In genomic region chr2:156343940-156344301, GRCh38 we compare ENCODE assay signal across 12 cellular contexts. TPM values are rescaled to one million over a fixed set of nuclear protein-coding genes. Genes with fewer than 3 reads are reported as not detected.
DNase-seq lines count a peak whose midpoint lies in the region; ATAC-seq and TF ChIP-seq lines count a peak whose summit lies in the region.
"Had no signal": no experiment of that assay in that cellular context is flagged by ENCODE, and none has a peak within 500 bp of the region (broad histone marks: within the 10 kb centered on the region; RNA-seq: fewer than 3 reads in every experiment).

No MANE protein-coding gene starts in this region.

- H3K4me3 ChIP-seq in CD8-positive, alpha-beta T cell (ENCODE audit: low read depth, low read length): no peak overlapping the region
- H3K4me3 ChIP-seq in IMR-90 (ENCODE audit: insufficient read depth, low read depth, low read length) (no peak overlapping the region), left ventricle myocardium inferior (no peak overlapping the region)

- H3K9me3 ChIP-seq in CD8-positive, alpha-beta T cell (ENCODE audit: low read length): no peaks in the 10 kb centered on the region
- H3K9me3 ChIP-seq in IMR-90 (ENCODE audit: control insufficient read depth, insufficient read depth, low read length) (no peaks in the 10 kb centered on the region), left ventricle myocardium inferior (replicated peaks) (no peaks in the 10 kb centered on the region)

- no peaks in the 10 kb centered on the region for H3K27me3 Mint-ChIP-seq in CD8-positive, alpha-beta T cell (ENCODE audit: low read depth)
- no peaks in the 10 kb centered on the region for H3K27me3 Mint-ChIP-seq in activated T-helper 17 cell treated with anti-CD3 and anti-CD28 coated beads, Interleukin-2, amount 50 U/mL, for 72 hours
- no peaks in the 10 kb centered on the region for H3K27me3 Mint-ChIP-seq in memory B cell

- H4K20me1 ChIP-seq in IMR-90 (ENCODE audit: insufficient read depth, low read length): no peaks in the 10 kb centered on the region

- no peak overlapping the region for H4K91ac ChIP-seq in IMR-90 (ENCODE audit: insufficient read depth, low read depth, low read length)

- no peak overlapping the region for H3K9ac ChIP-seq in IMR-90 (ENCODE audit: low read depth, low read length)

- H4K8ac ChIP-seq in IMR-90 (ENCODE audit: low read depth in 2 of 2, low read length in 2 of 2): no peak overlapping the region

- H3K4me3 Mint-ChIP-seq in CD8-positive, alpha-beta T cell: no peak overlapping the region
- peak overlapping the region; percentile 97 for H3K4me3 Mint-ChIP-seq in activated T-helper 17 cell treated with anti-CD3 and anti-CD28 coated beads, Interleukin-2, amount 50 U/mL, for 72 hours
- no peak overlapping the region for H3K4me3 Mint-ChIP-seq in memory B cell

- no peaks in the 10 kb centered on the region for H3K9me1 ChIP-seq in IMR-90 (ENCODE audit: insufficient read depth, low read length)

- dilution Hi-C loops in IMR-90 (cut with HindIII; ENCODE audit: low sequenced_read_pairs, unreplicated experiment): no loop called here

- no peak for ATAC-seq in CD8-positive, alpha-beta T cell
- ATAC-seq in IMR-90 (ENCODE audit: low read depth): no peak
- no peak for ATAC-seq in activated T-helper 17 cell treated with anti-CD3 and anti-CD28 coated beads, Interleukin-2, amount 50 U/mL, for 72 hours (replicated peaks)
- ATAC-seq in memory B cell (ENCODE audit: low read depth): no peak
- ATAC-seq in HG03196 (IDR thresholded peaks at IDR 0.05; ENCODE audit: unreplicated experiment): no peak
- ATAC-seq: Panc1 had no signal

- no peaks in the 10 kb centered on the region for H3K9me3 Mint-ChIP-seq in CD8-positive, alpha-beta T cell
- no peaks in the 10 kb centered on the region for H3K9me3 Mint-ChIP-seq in activated T-helper 17 cell treated with anti-CD3 and anti-CD28 coated beads, Interleukin-2, amount 50 U/mL, for 72 hours
- no peaks in the 10 kb centered on the region for H3K9me3 Mint-ChIP-seq in memory B cell
- H3K9me3 Mint-ChIP-seq: T-helper 2 cell treated with Interferon-gamma antibody and Interleukin-4, amounts not matched to agents 5 μg/mL and 100 μg/mL, for 36 hours had no signal

- no peak overlapping the region for H2BK15ac ChIP-seq in IMR-90 (ENCODE audit: low read depth, low read length)

- H2BK5ac ChIP-seq in IMR-90 (ENCODE audit: low read depth, low read length, poor library complexity, severe bottlenecking): no peak overlapping the region

- peaks cover 8 to 13% of the 10 kb centered on the region in 2 experiments; a peak in 3 of 4 replicates for H3K79me1 ChIP-seq in IMR-90 (ENCODE audit: low read depth in 1 of 2, low read length in 2 of 2)

- H3K23ac ChIP-seq in IMR-90 (ENCODE audit: low read depth, low read length): no peak overlapping the region

- no peak overlapping the region for H2AFZ ChIP-seq in IMR-90 (replicated peaks; ENCODE audit: low read length, poor library complexity)

- no peak overlapping the region for H3K27ac ChIP-seq in CD8-positive, alpha-beta T cell (ENCODE audit: low read depth, low read length)
- H3K27ac ChIP-seq in IMR-90 (ENCODE audit: insufficient read depth, low read length) (no peak overlapping the region), left ventricle myocardium inferior (replicated peaks) (no peak overlapping the region)

- TF ChIP-seq CTCF in CD8-positive, alpha-beta T cell (IDR thresholded peaks at IDR 0.05): no peak
- TF ChIP-seq CTCF in IMR-90 (conservative IDR thresholded peaks at IDR 0.05; ENCODE audit: low read depth, low read length) (no peak), left ventricle myocardium inferior (IDR thresholded peaks at IDR 0.05; ENCODE audit: borderline replicate concordance) (no peak)

- intact Hi-C loops in CD8-positive, alpha-beta T cell (cut with DNase I, micrococcal nuclease): loop anchor here (1.0 to 2.0 kb wide), 3 partner anchors 55 to 93 kb away; partner anchors contain the start of gene GPD2 (in 1 of the 2)
- intact Hi-C loops in IMR-90 (cut with micrococcal nuclease) (loop anchor here (2.0 to 5.0 kb wide), 2 partner anchors 57 to 903 kb away; no protein-coding TSS in a partner anchor), left ventricle myocardium inferior (cut with micrococcal nuclease) (no loop called here)

- no peak overlapping the region; the same call in 1 of the 2 replicates for H4K5ac ChIP-seq in IMR-90 (ENCODE audit: low read depth, low read length)

- no peak overlapping the region for H3K56ac ChIP-seq in IMR-90 (ENCODE audit: extremely low read depth, insufficient read depth, low read length)

- H2BK120ac ChIP-seq in IMR-90 (ENCODE audit: low read depth, low read length): no peak overlapping the region

- no peak overlapping the region for H3K4me2 ChIP-seq in IMR-90 (ENCODE audit: low read depth, low read length)

- no peak overlapping the region for H3K14ac ChIP-seq in IMR-90 (replicated peaks; ENCODE audit: low read depth, low read length)

- POLR2A ChIA-PET in CD8-positive, alpha-beta T cell (lab: Charles Lee): interaction anchor here (0.8 to 3.6 kb wide), 4 partner anchors 10 to 56 kb away, joined by 3 to 38 read pairs (median 24); partner anchors contain the start of gene NR4A2
- POLR2A ChIA-PET in IMR-90 (lab: Charles Lee; ENCODE audit: unreplicated experiment): no interaction called here

- H2AK9ac ChIP-seq in IMR-90 (replicated peaks; ENCODE audit: low read depth, low read length, poor library complexity): no peak overlapping the region

- CTCF ChIA-PET in CD8-positive, alpha-beta T cell (lab: Charles Lee): interaction anchor here (0.5 to 2.4 kb wide), 2 partner anchors 10 to 169 kb away, joined by 3 to 8 read pairs; no protein-coding TSS in a partner anchor
- CTCF ChIA-PET in IMR-90 (lab: Yijun Ruan, JAX): interaction anchor here (1.9 kb wide), 1 partner anchor 14 kb away, joined by 5 read pairs; no protein-coding TSS in a partner anchor

- H3K4me1 ChIP-seq in CD8-positive, alpha-beta T cell (ENCODE audit: insufficient read depth, low read length): peaks cover 19% of the 10 kb centered on the region
- H3K4me1 ChIP-seq in IMR-90 (ENCODE audit: control insufficient read depth, insufficient read depth, low read length): no peaks in the 10 kb centered on the region
- peaks cover 33% of the 10 kb centered on the region for H3K4me1 ChIP-seq in left ventricle myocardium inferior

- no CpG with 5 or more reads among the region's 2 CpGs for WGBS in IMR-90 (ENCODE audit: extremely low coverage in 2 of 2, insufficient read length in 1 of 2), 2 experiments

- no peaks in the 10 kb centered on the region for H3K36me3 ChIP-seq in CD8-positive, alpha-beta T cell (ENCODE audit: insufficient read depth, low read length)
- no peaks in the 10 kb centered on the region for H3K36me3 ChIP-seq in IMR-90 (ENCODE audit: control insufficient read depth, insufficient read depth, low read length)
- no peaks in the 10 kb centered on the region for H3K36me3 ChIP-seq in left ventricle myocardium inferior
- H3K36me3 ChIP-seq: cardiac muscle cell had no signal

- no peak overlapping the region for H3K18ac ChIP-seq in IMR-90 (ENCODE audit: low read depth, low read length)

- peaks cover 39% of the 10 kb centered on the region for H3K4me1 Mint-ChIP-seq in CD8-positive, alpha-beta T cell (ENCODE audit: low read depth)
- H3K4me1 Mint-ChIP-seq in activated T-helper 17 cell treated with anti-CD3 and anti-CD28 coated beads, Interleukin-2, amount 50 U/mL, for 72 hours: peaks cover 15% of the 10 kb centered on the region
- peaks cover 16% of the 10 kb centered on the region for H3K4me1 Mint-ChIP-seq in memory B cell

- no peaks in the 10 kb centered on the region for H3K27me3 ChIP-seq in CD8-positive, alpha-beta T cell (ENCODE audit: insufficient read depth, low read length)
- H3K27me3 ChIP-seq in IMR-90 (ENCODE audit: control insufficient read depth, insufficient read depth, low read length) (no peaks in the 10 kb centered on the region), left ventricle myocardium inferior (ENCODE audit: low read depth) (no peaks in the 10 kb centered on the region)
- H3K27me3 ChIP-seq: cardiac muscle cell had no signal

- peaks cover 9% of the 10 kb centered on the region for H3K36me3 Mint-ChIP-seq in CD8-positive, alpha-beta T cell
- peaks cover 7% of the 10 kb centered on the region for H3K36me3 Mint-ChIP-seq in activated T-helper 17 cell treated with anti-CD3 and anti-CD28 coated beads, Interleukin-2, amount 50 U/mL, for 72 hours (ENCODE audit: low read depth)
- H3K36me3 Mint-ChIP-seq in memory B cell: peaks cover 2% of the 10 kb centered on the region

- DNase-seq in CD8-positive, alpha-beta T cell: no peak
- peak; percentile 65 for DNase-seq in IMR-90
- DNase-seq in memory B cell (ENCODE audit: low spot score in 2 of 2): no peak
- no peak for DNase-seq in left ventricle myocardium inferior
- DNase-seq in stimulated activated naive CD4-positive, alpha-beta T cell (lab: John Stamatoyannopoulos, UW): no peak
- no peak for DNase-seq in Kasumi-1 (lab: John Stamatoyannopoulos, UW)
- DNase-seq: substantia nigra had no signal

- in situ Hi-C loops in IMR-90 (cut with MboI; ENCODE audit: low sequenced_read_pairs): loop anchor here (25.0 kb wide), 3 partner anchors 243 to 1518 kb away; no protein-coding TSS in a partner anchor

- TF ChIP-seq POLR2A in IMR-90 (IDR thresholded peaks at IDR 0.05; ENCODE audit: low read depth, low read length): no peak

- H3K4ac ChIP-seq in IMR-90 (ENCODE audit: low read depth, low read length): no peak overlapping the region

- TF ChIP-seq RAD21 in IMR-90 (IDR thresholded peaks at IDR 0.05; ENCODE audit: low read length): no peak

- H2AK5ac ChIP-seq in IMR-90 (ENCODE audit: low read depth, low read length): no peak overlapping the region

- no TSS peak for BruUV-seq in IMR-90 (replicated peaks; lab: Mats Ljungman, UMichigan)

- peak overlapping the region; percentile 98 for H3K27ac Mint-ChIP-seq in CD8-positive, alpha-beta T cell
- peak overlapping the region; percentile 86 for H3K27ac Mint-ChIP-seq in activated T-helper 17 cell treated with anti-CD3 and anti-CD28 coated beads, Interleukin-2, amount 50 U/mL, for 72 hours
- H3K27ac Mint-ChIP-seq in memory B cell: peak overlapping the region; percentile 99

- H2BK20ac ChIP-seq in IMR-90 (ENCODE audit: low read depth, low read length): no peak overlapping the region

TF ChIP-seq in IMR-90, 13 proteins besides CTCF, POLR2A, EP300 and RAD21 (continues in another document):
- TF ChIP-seq RFX5 (IDR thresholded peaks at IDR 0.05; ENCODE audit: low read depth, low read length): no peak

RNA-seq across cellular contexts. Expression of gene NR4A2, which starts 11.4 kb away (rescaled TPM):
- 100 to 1,000 TPM; 777 to 796 TPM for total RNA-seq in CD8-positive, alpha-beta T cell
- total RNA-seq in IMR-90 (2012; rRNA removed) (0.72 and 2.8 TPM in 2 replicates), left ventricle myocardium inferior (0.88 TPM)
- 2.3 and 13.6 TPM in 2 replicates for polyA plus RNA-seq in IMR-90 (2012; rRNA removed)
- 6.8 and 32.0 TPM in 2 replicates for polyA plus RNA-seq in IMR-90 (2012; cell fraction: cytosol; rRNA removed)
- 258 and 476 TPM in 2 replicates for polyA plus RNA-seq in IMR-90 (2012; cell fraction: nucleus; rRNA removed; ENCODE audit: low replicate concordance)
- 10 to 100 TPM in 1 of 2 donors, 1 to 10 TPM in 1; 1.9 to 11.9 TPM for total RNA-seq in activated T-helper 17 cell treated with anti-CD3 and anti-CD28 coated beads, Interleukin-2, amount 50 U/mL, for 72 hours

Comparison
In these comparisons a context has a peak if more than half of its experiments do, and no peak if none do; other contexts are left out.
1. RNA of gene NR4A2, which starts 11.4 kb away (total RNA-seq): 777 to 796 TPM in CD8-positive, alpha-beta T cell; 1.9 to 11.9 TPM in activated T-helper 17 cell treated with anti-CD3 and anti-CD28 coated beads, Interleukin-2, amount 50 U/mL, for 72 hours, 0.88 TPM in left ventricle myocardium inferior (single experiment) and 0.72 to 2.8 TPM in IMR-90; every median in the first group is over 10 times any median in the second.
2. Peak in every context shown above with its lines, with median percentiles within 50 percentile points of each other: H3K27ac Mint-ChIP-seq.